In genomic region chr16:83338941-83339340, GRCh38 we compare ENCODE assay signal across 23 cellular contexts.
A peak's percentile ranks its signal among the peaks of the same experiment; 100 is the strongest.
DNase-seq lines count a peak whose midpoint lies in the region; ATAC-seq and TF ChIP-seq lines count a peak whose summit lies in the region.
"Had no signal": no experiment of that assay in that cellular context is flagged by ENCODE, and none has a peak within 500 bp of the region (broad histone marks: within the 10 kb centered on the region; RNA-seq: fewer than 3 reads in every experiment).

No MANE protein-coding gene starts in this region.

- H3K36me3 Mint-ChIP-seq in Calu3 (ENCODE audit: insufficient read depth, unreplicated experiment) = no peaks in the 10 kb centered on the region
- H3K36me3 Mint-ChIP-seq: CD8-positive, alpha-beta T cell; natural killer cell; type B pancreatic cell had no signal

- CTCF ChIA-PET in Calu3 (lab: Charles Lee) = no interaction called here

- H3K4me3 Mint-ChIP-seq in Calu3 (ENCODE audit: low read depth, unreplicated experiment) = no peak overlapping the region
- H3K4me3 Mint-ChIP-seq: activated CD4-positive, alpha-beta T cell treated with anti-CD3 and anti-CD28 coated beads, Interleukin-2, amount 10 ng/mL, durations not matched to agents 7 days and 5 days; CD8-positive, alpha-beta T cell; natural killer cell; type B pancreatic cell had no signal

- no peaks in the 10 kb centered on the region for H3K27me3 Mint-ChIP-seq in Calu3 (ENCODE audit: unreplicated experiment)
- H3K27me3 Mint-ChIP-seq: activated CD4-positive, alpha-beta T cell treated with anti-CD3 and anti-CD28 coated beads, Interleukin-2, amount 10 ng/mL, durations not matched to agents 7 days and 5 days; progenitor cell of endocrine pancreas; type B pancreatic cell had no signal

- intact Hi-C loops in Calu3 (cut with micrococcal nuclease; ENCODE audit: unreplicated experiment) = no loop called here

- H3K4me1 Mint-ChIP-seq in Calu3 (ENCODE audit: low read depth, unreplicated experiment) = no peaks in the 10 kb centered on the region
- H3K4me1 Mint-ChIP-seq: activated CD4-positive, alpha-beta T cell treated with anti-CD3 and anti-CD28 coated beads, Interleukin-2, amount 10 ng/mL, durations not matched to agents 7 days and 5 days; natural killer cell had no signal

- peak; percentile 17 for DNase-seq in NCI-H146 (lab: John Stamatoyannopoulos, UW)
- no peak for DNase-seq in NCI-H146 treated with DMSO at 0.1 percent for 48 hours (lab: John Stamatoyannopoulos, UW; ENCODE audit: unreplicated experiment)
- peak; percentile 97 for DNase-seq in MV-4-11 (lab: John Stamatoyannopoulos, UW)
- DNase-seq in choroid plexus epithelial cell (ENCODE audit: low read depth) = peak; percentile 41
- peak; percentile 75 for DNase-seq in pulmonary artery endothelial cell (ENCODE audit: low read depth, low spot score)
- DNase-seq in Calu3 = no peak
- DNase-seq: activated CD4-positive, alpha-beta T cell treated with anti-CD3 and anti-CD28 coated beads, Interleukin-2, amount 10 ng/mL, durations not matched to agents 7 days and 5 days; CD8-positive, alpha-beta T cell; GF-D8; head of caudate nucleus; natural killer cell; NCI-H1092; NCI-H345; OCI-M1; stimulated activated naive CD4-positive, alpha-beta T cell treated with Interleukin-2 at 50 U/mL for 16 hours had no signal

- TF ChIP-seq CTCF in choroid plexus epithelial cell (conservative IDR thresholded peaks at IDR 0.05; ENCODE audit: low read depth, low read length) (no peak), Calu3 (IDR thresholded peaks at IDR 0.05; ENCODE audit: unreplicated experiment) (no peak)

- ATAC-seq in GM19328 (IDR thresholded peaks at IDR 0.05; ENCODE audit: unreplicated experiment) (no peak), HG03175 (IDR thresholded peaks at IDR 0.05; ENCODE audit: unreplicated experiment) (no peak)
- ATAC-seq: A549; CD8-positive, alpha-beta T cell; HCT116; HepG2; natural killer cell had no signal

- H3K4me3 ChIP-seq in choroid plexus epithelial cell (ENCODE audit: low read depth, low read length) = no peak overlapping the region
- H3K4me3 ChIP-seq: A549, ascending aorta had no signal

- no TSS peak for BruUV-seq in Calu3 (replicated peaks; lab: Mats Ljungman, UMichigan)

- peaks cover 12% of the 10 kb centered on the region for H3K9me3 Mint-ChIP-seq in Calu3 (ENCODE audit: low read depth, unreplicated experiment)
- H3K9me3 Mint-ChIP-seq: activated CD4-positive, alpha-beta T cell treated with anti-CD3 and anti-CD28 coated beads, Interleukin-2, amount 10 ng/mL, durations not matched to agents 7 days and 5 days; CD8-positive, alpha-beta T cell; natural killer cell; type B pancreatic cell had no signal

- H3K27ac Mint-ChIP-seq in Calu3 (ENCODE audit: unreplicated experiment) = no peak overlapping the region
- H3K27ac Mint-ChIP-seq: activated CD4-positive, alpha-beta T cell treated with anti-CD3 and anti-CD28 coated beads, Interleukin-2, amount 10 ng/mL, durations not matched to agents 7 days and 5 days; CD8-positive, alpha-beta T cell; natural killer cell; progenitor cell of endocrine pancreas; type B pancreatic cell had no signal

Comparison
In these comparisons a context has a peak if more than half of its experiments do, and no peak if none do; other contexts are left out.
1. DNase-seq: peak in NCI-H146 (single experiment), MV-4-11 (single experiment), choroid plexus epithelial cell (single experiment) and pulmonary artery endothelial cell (single experiment); none in NCI-H146 treated with DMSO at 0.1 percent for 48 hours (single experiment) and Calu3 (single experiment).